2 cellular contexts compared by ENCODE assay signal in genomic region chr10:48805848-48806247, GRCh38.
TF ChIP-seq lines count a peak whose summit lies in the region.

No MANE protein-coding gene starts in this region.

TF ChIP-seq in GM23338, 12 proteins besides CTCF, POLR2A, EP300 and RAD21 (continued from another document):
- TF ChIP-seq REST (IDR thresholded peaks at IDR 0.05; ENCODE audit: unreplicated experiment) (no peak), ZNF462 (CRISPR knock-in tag; IDR thresholded peaks at IDR 0.05) (no peak), ETS1 (IDR thresholded peaks at IDR 0.05) (no peak), ZNF331 (CRISPR knock-in tag; IDR thresholded peaks at IDR 0.05; ENCODE audit: low read depth) (no peak), EZH2 (IDR thresholded peaks at IDR 0.05; ENCODE audit: low read depth, unreplicated experiment) (no peak), NANOG (IDR thresholded peaks at IDR 0.05; ENCODE audit: borderline replicate concordance) (no peak)

TF ChIP-seq in H1, 55 proteins besides CTCF, POLR2A, EP300 and RAD21 (continued from another document):
- TF ChIP-seq E2F6 (IDR thresholded peaks at IDR 0.05) (no peak), JUN (IDR thresholded peaks at IDR 0.05; ENCODE audit: low read depth, low read length) (no peak), TCF12 (IDR thresholded peaks at IDR 0.05; ENCODE audit: low read depth, low read length) (no peak), SIX5 (IDR thresholded peaks at IDR 0.05; ENCODE audit: low read depth, low read length) (no peak), CTBP2 (IDR thresholded peaks at IDR 0.05; ENCODE audit: borderline replicate concordance, insufficient read depth, insufficient read length, low read length) (no peak), FOSL1 (IDR thresholded peaks at IDR 0.05; ENCODE audit: insufficient read depth, low read depth, low read length) (no peak), ZNF274 (IDR thresholded peaks at IDR 0.05; ENCODE audit: borderline replicate concordance, extremely low read depth, low read length) (no peak), SIRT6 (IDR thresholded peaks at IDR 0.05; ENCODE audit: low read length) (no peak), RFX5 (IDR thresholded peaks at IDR 0.05; ENCODE audit: borderline replicate concordance, low read depth, low read length) (no peak), SAP30 (IDR thresholded peaks at IDR 0.05; ENCODE audit: insufficient read depth, insufficient replicate concordance, low read length) (no peak), CBX5 (IDR thresholded peaks at IDR 0.05; ENCODE audit: low read depth, low read length) (no peak), SUZ12 (IDR thresholded peaks at IDR 0.05; ENCODE audit: low read length) (no peak)
TF ChIP-seq in H1: peak in this region for 0.
